Comparison of ENCODE assay signal across 22 cellular contexts in the genomic region with DNA sequence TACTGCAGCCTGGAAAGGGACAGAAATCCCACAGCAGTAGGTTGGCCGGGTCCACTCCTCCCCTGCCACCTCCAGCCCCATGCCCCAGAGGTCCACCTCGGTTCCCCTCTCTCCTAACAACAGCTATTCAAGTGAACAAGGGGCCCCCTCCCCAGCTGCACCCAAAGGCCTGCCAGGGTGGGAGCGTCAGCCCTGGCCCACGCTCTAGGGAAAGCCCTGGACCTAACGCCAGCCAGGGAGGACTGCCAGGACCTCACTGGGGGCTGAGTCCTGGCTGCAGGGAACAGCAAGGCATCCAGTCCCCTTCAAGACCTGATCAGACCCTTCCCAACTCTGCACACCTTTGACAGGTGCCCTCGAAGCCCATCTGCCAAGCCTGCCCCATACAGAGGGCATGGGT. TPM values are rescaled to one million over a fixed set of nuclear protein-coding genes. Genes with fewer than 3 reads are reported as not detected.
DNase-seq lines count a peak whose midpoint lies in the region; ATAC-seq and TF ChIP-seq lines count a peak whose summit lies in the region.
"Had no signal": no experiment of that assay in that cellular context is flagged by ENCODE, and none has a peak within 500 bp of the region (broad histone marks: within the 10 kb centered on the region; RNA-seq: fewer than 3 reads in every experiment).

No MANE protein-coding gene starts in this region.

- H3K4me3 ChIP-seq in right cardiac atrium (ENCODE audit: low read length) (no peak overlapping the region), esophagus squamous epithelium (no peak overlapping the region), gastrocnemius medialis (no peak overlapping the region), transverse colon (no peak overlapping the region), foreskin fibroblast (ENCODE audit: low read depth in 1 of 2, low read length in 2 of 2) (no peak overlapping the region), smooth muscle cell (no peak overlapping the region)

- H3K27ac ChIP-seq in right cardiac atrium (ENCODE audit: low read length) (peak overlapping the region; percentile 94), esophagus squamous epithelium (peak overlapping the region; percentile 39 to 68 (median 56)), gastrocnemius medialis (peak overlapping the region; percentile 85 to 91 (median 90)), transverse colon (peak overlapping the region; percentile 86 to 88 (median 87)), smooth muscle cell (ENCODE audit: low read depth) (no peak overlapping the region)

- WGBS in right cardiac atrium, result 69% methylated on average over 6 of the region's 6 CpGs
- no CpG with 5 or more reads among the region's 6 CpGs for WGBS in esophagus squamous epithelium, 2 donors
- WGBS in transverse colon (ENCODE audit: low coverage in 1 of 2), 2 donors, result 75% methylated on average over 6 of the region's 6 CpGs; no CpG with 5 or more reads in 1 of the 2 donors
- 91% methylated on average over 6 of the region's 6 CpGs for WGBS in smooth muscle cell (ENCODE audit: low lambda C conversion rate)

- H3K4me1 ChIP-seq in right cardiac atrium (ENCODE audit: control insufficient read depth, insufficient read depth, low read length) (no peaks in the 10 kb centered on the region), esophagus squamous epithelium (peaks cover 0 to 80% (median 21%) of the 10 kb centered on the region in 3 donors), gastrocnemius medialis (peaks cover 27 to 69% of the 10 kb centered on the region in 2 donors), transverse colon (peaks cover 6 to 52% (median 31%) of the 10 kb centered on the region in 4 donors), smooth muscle cell (ENCODE audit: low read depth) (no peaks in the 10 kb centered on the region)

- no peak for TF ChIP-seq CTCF in esophagus squamous epithelium (IDR thresholded peaks at IDR 0.05)
- TF ChIP-seq CTCF in gastrocnemius medialis (IDR thresholded peaks at IDR 0.05 in 4 of 5, conservative IDR thresholded peaks at IDR 0.05 in 1 of 5), result no peak
- no peak for TF ChIP-seq CTCF in transverse colon (IDR thresholded peaks at IDR 0.05)
- no peak for TF ChIP-seq CTCF in foreskin fibroblast (IDR thresholded peaks at IDR 0.05; ENCODE audit: low read depth, low read length)
- TF ChIP-seq CTCF in smooth muscle cell (IDR thresholded peaks at IDR 0.05; ENCODE audit: borderline replicate concordance, insufficient read depth, poor library complexity, severe bottlenecking), result no peak

- intact Hi-C loops in right cardiac atrium (cut with DNase I) (no loop called here), left ventricle myocardium superior (cut with micrococcal nuclease) (no loop called here), esophagus squamous epithelium (cut with DNase I) (no loop called here), gastrocnemius medialis (cut with DNase I; ENCODE audit: low total_unique reads) (loop anchor here (10.0 kb wide), 1 partner anchor 344 kb away; no protein-coding TSS in a partner anchor), transverse colon (cut with DNase I; ENCODE audit: low total_unique reads) (no loop called here)

- in situ Hi-C loops in gastrocnemius medialis (cut with MboI; ENCODE audit: low sequenced_read_pairs in 4 of 4) (no loop called here), transverse colon (cut with MboI; ENCODE audit: low pct_ligation_motif_present in 1 of 4, low pct_unique_long_range_greater_than_20kb in 1 of 4, low sequenced_read_pairs in 3 of 4) (no loop called here)

- DNase-seq in right cardiac atrium (peak in 2 of 3 donors; percentile 18 to 46), left ventricle myocardium superior (no peak), esophagus squamous epithelium (lab: John Stamatoyannopoulos, UW) (no peak), gastrocnemius medialis (no peak), transverse colon (no peak), foreskin fibroblast (no peak), smooth muscle cell (lab: John Stamatoyannopoulos, UW; ENCODE audit: unreplicated experiment) (no peak)
- no peak for DNase-seq in activated naive CD4-positive, alpha-beta T cell (lab: John Stamatoyannopoulos, UW)
- DNase-seq: DMS 273 treated with DMSO at 0.1 percent for 48 hours, DND-41, GOT3, NCI-H1105, NCI-H187, NCI-H2107, NCI-H510A treated with DMSO at 0.1 percent for 48 hours, NCI-H774, SIG-M5 had no signal

- H3K9me3 ChIP-seq in right cardiac atrium (ENCODE audit: control insufficient read depth, low read length) (no peaks in the 10 kb centered on the region), esophagus squamous epithelium (no peaks in the 10 kb centered on the region), gastrocnemius medialis (no peaks in the 10 kb centered on the region), transverse colon (no peaks in the 10 kb centered on the region), smooth muscle cell (replicated peaks; ENCODE audit: low read depth) (no peaks in the 10 kb centered on the region)

- no peaks in the 10 kb centered on the region for H3F3A ChIP-seq in smooth muscle cell (ENCODE audit: low read depth)

- H3K27me3 ChIP-seq in right cardiac atrium (ENCODE audit: control insufficient read depth, insufficient read depth), result no peaks in the 10 kb centered on the region
- H3K27me3 ChIP-seq in esophagus squamous epithelium, result no peaks in the 10 kb centered on the region
- no peaks in the 10 kb centered on the region for H3K27me3 ChIP-seq in gastrocnemius medialis
- no peaks in the 10 kb centered on the region for H3K27me3 ChIP-seq in transverse colon
- no peaks in the 10 kb centered on the region for H3K27me3 ChIP-seq in smooth muscle cell (ENCODE audit: low read depth)

- H3K36me3 ChIP-seq in esophagus squamous epithelium, result peaks cover 0 to 65% (median 0%) of the 10 kb centered on the region in 3 donors
- H3K36me3 ChIP-seq in gastrocnemius medialis, result no peaks in the 10 kb centered on the region
- no peaks in the 10 kb centered on the region for H3K36me3 ChIP-seq in transverse colon
- no peaks in the 10 kb centered on the region for H3K36me3 ChIP-seq in smooth muscle cell (ENCODE audit: low read depth)

- H3K9ac ChIP-seq in smooth muscle cell (ENCODE audit: low read depth), result no peak overlapping the region

- H4K20me1 ChIP-seq in smooth muscle cell (ENCODE audit: low read depth), result no peaks in the 10 kb centered on the region

- TF ChIP-seq POLR2A in esophagus squamous epithelium (IDR thresholded peaks at IDR 0.05) (no peak), gastrocnemius medialis (IDR thresholded peaks at IDR 0.05) (no peak), transverse colon (IDR thresholded peaks at IDR 0.05) (no peak)

- H2AFZ ChIP-seq in smooth muscle cell (ENCODE audit: low read depth), result no peak overlapping the region

- ATAC-seq in right cardiac atrium (no peak), left ventricle myocardium superior (no peak), gastrocnemius medialis (no peak)
- ATAC-seq: HCT116 had no signal

- H3K4me2 ChIP-seq in smooth muscle cell, result no peak overlapping the region

- no peak for TF ChIP-seq EP300 in transverse colon (IDR thresholded peaks at IDR 0.05; ENCODE audit: low read depth)

- H3K79me2 ChIP-seq in smooth muscle cell (ENCODE audit: low read depth), result no peaks in the 10 kb centered on the region

RNA-seq across cellular contexts. Expression of gene SLC6A8, which starts 13.2 kb away (rescaled TPM):
- total RNA-seq in right cardiac atrium, result 100 to 1,000 TPM; 107 to 191 (median 151) TPM
- polyA plus RNA-seq in right cardiac atrium, result 131 TPM
- total RNA-seq in left ventricle myocardium superior, result 208 TPM
- total RNA-seq in esophagus squamous epithelium, result 10 to 100 TPM; 19.5 to 36.2 (median 25.4) TPM
- total RNA-seq in gastrocnemius medialis, result 10 to 100 TPM; 40.1 to 78.1 (median 45.0) TPM
- total RNA-seq in transverse colon, result 100 to 1,000 TPM in 3 of 4 donors, 10 to 100 TPM in 1; 61.1 to 332 (median 197) TPM
- total RNA-seq in smooth muscle cell, result 42.6 and 45.2 TPM in 2 replicates
- polyA plus RNA-seq in smooth muscle cell, result 98.1 and 128 TPM in 2 replicates
- total RNA-seq: OCI-LY7 had no signal

RNA-seq across cellular contexts. Expression of gene BCAP31, which starts 23.2 kb away (rescaled TPM):
- 100 to 1,000 TPM; 111 to 143 (median 123) TPM for total RNA-seq in right cardiac atrium
- 149 TPM for polyA plus RNA-seq in right cardiac atrium
- 91.6 TPM for total RNA-seq in left ventricle myocardium superior
- 100 to 1,000 TPM in 3 of 4 donors, 10 to 100 TPM in 1; 99.2 to 180 (median 142) TPM for total RNA-seq in esophagus squamous epithelium
- 10 to 100 TPM; 41.5 to 91.9 (median 48.3) TPM for total RNA-seq in gastrocnemius medialis
- total RNA-seq in transverse colon, result 100 to 1,000 TPM in 2 of 4 donors, 10 to 100 TPM in 2; 37.6 to 113 (median 74.4) TPM
- total RNA-seq in smooth muscle cell, result 128 and 139 TPM in 2 replicates
- 207 and 260 TPM in 2 replicates for polyA plus RNA-seq in smooth muscle cell

RNA-seq across cellular contexts. Expression of gene ABCD1, which starts 23.7 kb away (rescaled TPM):
- total RNA-seq in right cardiac atrium, result 10 to 100 TPM; 14.1 to 15.9 (median 15.5) TPM
- polyA plus RNA-seq in right cardiac atrium, result 11.0 TPM
- 16.5 TPM for total RNA-seq in left ventricle myocardium superior
- total RNA-seq in esophagus squamous epithelium, result 1 to 10 TPM; 1.8 to 5.0 (median 3.5) TPM
- 10 to 100 TPM; 19.9 to 54.6 (median 34.5) TPM for total RNA-seq in gastrocnemius medialis
- total RNA-seq in transverse colon, result 10 to 100 TPM in 3 of 4 donors, 1 to 10 TPM in 1; 7.0 to 50.5 (median 18.1) TPM
- total RNA-seq in smooth muscle cell, result 6.2 and 7.1 TPM in 2 replicates
- polyA plus RNA-seq in smooth muscle cell, result 9.4 and 10.9 TPM in 2 replicates

RNA-seq across cellular contexts. Expression of gene PNCK, which starts 27.4 kb away (rescaled TPM):
- total RNA-seq in right cardiac atrium (10 to 100 TPM in 2 of 4 donors, 1 to 10 TPM in 2; 7.8 to 12.4 (median 11.0) TPM), left ventricle myocardium superior (14.5 TPM), esophagus squamous epithelium (1 to 10 TPM in 2 of 4 donors, under 1 TPM in 1, not detected in 1; 0.82 to 5.7 (median 1.5) TPM), gastrocnemius medialis (1 to 10 TPM in 1 of 4 donors, under 1 TPM in 1, not detected in 2; 0.98 to 1.6 TPM), transverse colon (10 to 100 TPM in 1 of 4 donors, 1 to 10 TPM in 2, not detected in 1; 6.5 to 74.4 (median 7.9) TPM), smooth muscle cell (4.0 and 6.4 TPM in 2 replicates)
- polyA plus RNA-seq in right cardiac atrium (9.1 TPM), smooth muscle cell (2.8 and 9.2 TPM in 2 replicates)
- total RNA-seq: G401, LHCN-M2 had no signal
- polyA plus RNA-seq: CD14-positive monocyte had no signal

RNA-seq across cellular contexts. Expression of gene DUSP9, which starts 54.0 kb away (rescaled TPM):
- total RNA-seq in right cardiac atrium (under 1 TPM in 1 of 4 donors, not detected in 3; 0.14 TPM), left ventricle myocardium superior (0.10 TPM), esophagus squamous epithelium (1 to 10 TPM in 2 of 4 donors, under 1 TPM in 2; 0.38 to 4.0 (median 1.3) TPM), gastrocnemius medialis (not detected), transverse colon (not detected), smooth muscle cell (3.0 and 4.7 TPM in 2 replicates)
- polyA plus RNA-seq in right cardiac atrium (not detected), smooth muscle cell (7.2 and 11.3 TPM in 2 replicates)
- total RNA-seq: LHCN-M2, OCI-LY7 had no signal
- polyA plus RNA-seq: CD14-positive monocyte had no signal

Comparison
In these comparisons a context has a peak if more than half of its experiments do, and no peak if none do; other contexts are left out.
1. DNase-seq: peak in right cardiac atrium (2 of 3); none in left ventricle myocardium superior (single experiment), esophagus squamous epithelium (single experiment), gastrocnemius medialis (0 of 2), transverse colon (single experiment), foreskin fibroblast (0 of 2), activated naive CD4-positive, alpha-beta T cell (0 of 4) and smooth muscle cell (single experiment).